In genomic region chr2:237102428-237102827, GRCh38 we compare ENCODE assay signal across 22 cellular contexts.
"Had no signal": no experiment of that assay in that cellular context is flagged by ENCODE, and none has a peak within 500 bp of the region (broad histone marks: within the 10 kb centered on the region; RNA-seq: fewer than 3 reads in every experiment).

No MANE protein-coding gene starts in this region.

- H3K4me3 Mint-ChIP-seq: dendritic cell treated with granulocyte-macrophage colony-stimulating factor and Interleukin-4, amounts not matched to agents 40 ng/mL and 50 ng/mL, for 4 days; effector memory CD8-positive, alpha-beta T cell; endodermal cell; mesothelial cell of epicardium; naive B cell had no signal

- H3K27me3 ChIP-seq: colonic mucosa, esophagus squamous epithelium, gastroesophageal sphincter, heart right ventricle, left lung had no signal

- H3K4me3 ChIP-seq: colonic mucosa, esophagus squamous epithelium, gastroesophageal sphincter, heart right ventricle, left lung, lower lobe of right lung, mucosa of descending colon had no signal

- H3K9me3 ChIP-seq: colonic mucosa, esophagus squamous epithelium, gastroesophageal sphincter, heart right ventricle, left lung, lower lobe of right lung, mucosa of descending colon had no signal

- H3K27me3 Mint-ChIP-seq: dendritic cell treated with granulocyte-macrophage colony-stimulating factor and Interleukin-4, amounts not matched to agents 40 ng/mL and 50 ng/mL, for 4 days; effector memory CD8-positive, alpha-beta T cell; naive B cell had no signal

- ATAC-seq: effector memory CD8-positive, alpha-beta T cell; esophagus mucosa; gastroesophageal sphincter; left lung; lower lobe of right lung; mucosa of descending colon had no signal

- DNase-seq: colonic mucosa; cortex of kidney; effector CD8-positive, alpha-beta T cell; effector memory CD8-positive, alpha-beta T cell; endodermal cell; erythroblast; esophagus squamous epithelium; foreskin fibroblast; foreskin melanocyte; hippocampal formation; left cardiac atrium; left lung; lower lobe of right lung; mesenchymal stem cell; mucosa of descending colon; naive B cell had no signal

- H3K4me1 ChIP-seq: colonic mucosa, gastroesophageal sphincter, left lung, lower lobe of right lung had no signal

- H3K27ac ChIP-seq: colonic mucosa, epithelial cell of prostate, esophagus squamous epithelium, gastroesophageal sphincter, heart right ventricle, left lung, lower lobe of right lung had no signal

- H3K9me3 Mint-ChIP-seq: dendritic cell treated with granulocyte-macrophage colony-stimulating factor and Interleukin-4, amounts not matched to agents 40 ng/mL and 50 ng/mL, for 4 days; effector memory CD8-positive, alpha-beta T cell; endodermal cell had no signal

- H3K27ac Mint-ChIP-seq: dendritic cell treated with granulocyte-macrophage colony-stimulating factor and Interleukin-4, amounts not matched to agents 40 ng/mL and 50 ng/mL, for 4 days; effector memory CD8-positive, alpha-beta T cell; endodermal cell; mesothelial cell of epicardium; naive B cell had no signal

- H3K4me1 Mint-ChIP-seq: mesothelial cell of epicardium, naive B cell had no signal
